ENCODE assay signal across 1 cellular context in genomic region chr19:33132425-33132824, GRCh38.
TF ChIP-seq lines count a peak whose summit lies in the region.

No MANE protein-coding gene starts in this region.

TF ChIP-seq in IMR-90, 13 proteins besides CTCF, POLR2A, EP300 and RAD21:
- peak; percentile 11; the same call in 1 of the 2 replicates for TF ChIP-seq USF2 (IDR thresholded peaks at IDR 0.05; ENCODE audit: low read depth, low read length)
- TF ChIP-seq MAZ (IDR thresholded peaks at IDR 0.05; ENCODE audit: borderline replicate concordance, low read depth, low read length) = no peak
- TF ChIP-seq MXI1 (IDR thresholded peaks at IDR 0.05; ENCODE audit: borderline replicate concordance, low read depth, low read length) = no peak
